In the genomic region with DNA sequence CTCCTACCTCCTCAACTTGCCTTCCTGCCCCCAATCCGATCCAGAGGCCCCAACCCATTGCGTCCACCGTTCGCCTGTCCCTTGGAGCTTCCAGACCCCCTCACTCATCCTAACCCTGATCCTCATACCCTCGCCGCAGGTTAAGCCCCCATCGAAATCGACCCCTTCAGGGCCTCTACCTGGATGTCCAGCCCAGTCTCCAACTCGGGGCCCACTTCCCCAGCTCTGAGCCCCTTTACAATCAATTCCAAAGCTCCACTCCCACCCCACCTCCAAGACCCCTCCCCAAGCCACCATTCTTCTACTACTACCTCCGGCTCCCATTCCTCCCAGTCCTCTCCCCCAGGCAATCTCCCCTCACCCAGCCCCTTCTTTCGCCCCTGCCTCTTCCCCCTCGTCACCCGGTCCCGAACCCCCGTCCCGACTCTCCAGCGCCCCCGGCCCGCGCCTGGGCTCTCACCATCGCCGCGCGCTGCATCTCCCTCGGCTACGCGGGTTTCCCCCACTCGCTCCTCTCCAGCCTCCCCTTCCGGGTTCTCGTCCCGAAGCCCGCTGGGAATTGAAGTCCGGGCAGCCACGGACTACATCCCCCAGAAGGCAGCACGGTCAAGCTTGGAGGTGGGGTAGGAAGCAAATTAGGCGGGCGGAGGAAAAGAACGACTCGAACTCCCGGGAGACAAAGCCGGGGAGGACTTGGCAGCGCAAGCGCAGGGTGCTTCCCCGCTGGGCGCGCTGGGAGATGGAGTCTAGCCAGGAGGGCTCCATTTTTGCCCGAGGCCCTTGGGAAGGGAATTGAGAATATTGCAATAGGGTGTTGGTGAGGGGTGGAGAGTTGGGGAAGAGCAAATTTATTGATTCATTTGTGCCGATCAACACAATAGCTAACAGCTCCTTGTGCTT, we compare ENCODE assay signal across 8 cellular contexts. TPM values are rescaled to one million over a fixed set of nuclear protein-coding genes. Genes with fewer than 3 reads are reported as not detected.
DNase-seq lines count a peak whose midpoint lies in the region; FAIRE-seq and TF ChIP-seq lines count a peak whose summit lies in the region.

A gene with protein sequence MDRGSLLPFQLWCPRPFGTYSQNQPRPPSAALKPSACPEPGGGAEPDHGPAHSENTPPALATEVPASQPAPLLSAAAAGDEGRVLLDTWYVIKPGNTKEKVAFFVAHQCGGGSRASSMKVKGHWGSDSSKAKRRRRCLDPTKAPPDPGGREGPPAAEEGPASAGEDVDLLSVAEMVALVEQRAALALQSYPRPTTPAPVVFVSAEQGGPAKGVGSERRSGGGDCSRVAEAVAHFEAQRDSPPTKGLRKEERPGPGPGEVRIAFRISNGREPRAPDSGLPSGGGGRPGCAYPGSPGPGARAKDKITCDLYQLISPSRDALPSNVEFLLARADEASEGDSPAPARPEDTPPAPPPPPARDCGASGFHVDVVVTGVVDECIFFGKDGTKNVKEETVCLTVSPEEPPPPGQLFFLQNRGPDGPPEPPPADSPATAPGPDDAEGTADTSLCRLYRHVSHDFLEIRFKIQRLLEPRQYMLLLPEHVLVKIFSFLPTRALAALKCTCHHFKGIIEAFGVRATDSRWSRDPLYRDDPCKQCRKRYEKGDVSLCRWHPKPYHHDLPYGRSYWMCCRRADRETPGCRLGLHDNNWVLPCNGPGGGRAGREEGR (minus strand): TSS at position 508 of the 900 bp plus-strand sequence. CDS start 17,401 bp downstream, outside the sequence.

- H3K4me2 ChIP-seq in neuronal stem cell (ENCODE audit: insufficient read depth, low read length, poor library complexity, severe bottlenecking) = peak within 1 kb of the TSS; percentile 74

- peak; percentile 90 for DNase-seq in GM04503 (ENCODE audit: low read depth)
- DNase-seq in NAMALWA (ENCODE audit: low spot score) = peak; percentile 99
- DNase-seq in SK-N-DZ (ENCODE audit: low spot score) = peak; percentile 99
- peak; percentile 99 for DNase-seq in activated naive CD4-positive, alpha-beta T cell treated with anti-CD3 and anti-CD28 coated beads for 36 hours
- DNase-seq in frontal cortex (ENCODE audit: low spot score in 2 of 2) = peak; percentile 93 to 96
- peak; percentile 94 for DNase-seq in neuronal stem cell (ENCODE audit: low spot score)
- DNase-seq in substantia nigra (lab: John Stamatoyannopoulos, UW) = peak; percentile 72 to 99 (median 96)

- CTCF ChIA-PET in HEK293 (lab: Yijun Ruan, JAX) = interaction anchor here (0.6 to 1.9 kb wide), 9 partner anchors 27 to 328 kb away, joined by 3 to 7 read pairs (median 4); a partner anchor contains a TSS
- CTCF ChIA-PET in activated naive CD4-positive, alpha-beta T cell treated with anti-CD3 and anti-CD28 coated beads for 36 hours (lab: Charles Lee) = interaction anchor here (0.8 to 2.1 kb wide), 6 partner anchors 13 to 470 kb away, joined by 4 to 13 read pairs (median 4); a partner anchor contains a TSS

- H3K27ac Mint-ChIP-seq in activated naive CD4-positive, alpha-beta T cell treated with anti-CD3 and anti-CD28 coated beads for 36 hours = peak within 1 kb of the TSS; percentile 83

- H3K23ac ChIP-seq in neuronal stem cell (ENCODE audit: low read depth, low read length, poor library complexity) = peak within 1 kb of the TSS; percentile 97

- FAIRE-seq in frontal cortex (lab: Jason Lieb, UNC) = peak; percentile 64

- peak within 1 kb of the TSS; percentile 44; the same call in 1 of the 2 replicates for H3K27ac ChIP-seq in HEK293 (ENCODE audit: extremely low read depth, low read depth, low read length)
- H3K27ac ChIP-seq in neuronal stem cell (replicated peaks; ENCODE audit: low read length) = peak within 1 kb of the TSS; percentile 9
- peak within 1 kb of the TSS; percentile 80 for H3K27ac ChIP-seq in substantia nigra (ENCODE audit: low read depth, low read length, poor library complexity, severe bottlenecking)

- intact Hi-C loops in activated naive CD4-positive, alpha-beta T cell treated with anti-CD3 and anti-CD28 coated beads for 36 hours (cut with micrococcal nuclease) = loop anchor here (1.0 to 5.0 kb wide), 9 partner anchors 13 to 224 kb away; a partner anchor contains a TSS

- no peak within 1 kb of the TSS for H4K91ac ChIP-seq in neuronal stem cell (ENCODE audit: low read depth, low read length, poor library complexity)

- H2BK120ac ChIP-seq in neuronal stem cell (ENCODE audit: low read depth, low read length) = peak within 1 kb of the TSS; percentile 83

- no peaks in the 10 kb centered on the region for H3K27me3 Mint-ChIP-seq in activated naive CD4-positive, alpha-beta T cell treated with anti-CD3 and anti-CD28 coated beads for 36 hours (ENCODE audit: low read depth)

- no peaks in the 10 kb centered on the region for H3K27me3 ChIP-seq in neuronal stem cell (ENCODE audit: control insufficient read depth in 3 of 3, insufficient read depth in 3 of 3, low read depth in 1 of 3, low read length in 3 of 3)

- H2BK12ac ChIP-seq in neuronal stem cell (ENCODE audit: low read length) = peak within 1 kb of the TSS; percentile 10

- H2AK5ac ChIP-seq in neuronal stem cell (ENCODE audit: low read depth, low read length) = peak within 1 kb of the TSS; percentile 98

- peak; percentile 94 for TF ChIP-seq CTCF in HEK293 (tag by site-specific recombination; IDR thresholded peaks at IDR 0.05)

- peaks cover 5% of the 10 kb centered on the region; the same call in 1 of the 2 replicates for H3K4me1 ChIP-seq in HEK293 (ENCODE audit: control insufficient read depth, insufficient read depth, low read length)
- peaks cover 0 to 7% of the 10 kb centered on the region in 2 donors for H3K4me1 ChIP-seq in neuronal stem cell (ENCODE audit: control insufficient read depth in 2 of 2, insufficient read depth in 1 of 2, low read depth in 1 of 2, low read length in 2 of 2)

- peak within 1 kb of the TSS; percentile 95 for H3K4me3 Mint-ChIP-seq in activated naive CD4-positive, alpha-beta T cell treated with anti-CD3 and anti-CD28 coated beads for 36 hours

- no peaks in the 10 kb centered on the region for H3K9me3 ChIP-seq in HEK293 (ENCODE audit: control insufficient read depth, insufficient read depth, low read depth, low read length)
- no peaks in the 10 kb centered on the region for H3K9me3 ChIP-seq in neuronal stem cell (replicated peaks in 1 of 2; ENCODE audit: control insufficient read depth in 2 of 2, insufficient read depth in 1 of 2, low read depth in 1 of 2, low read length in 2 of 2)

- no peak within 1 kb of the TSS for H3K4ac ChIP-seq in neuronal stem cell (ENCODE audit: low read length)

- H3K79me1 ChIP-seq in neuronal stem cell (ENCODE audit: low read depth, low read length) = no peaks in the 10 kb centered on the region

- peak within 1 kb of the TSS; percentile 66 for H3K4me3 ChIP-seq in HEK293 (ENCODE audit: low read depth, low read length)
- peak within 1 kb of the TSS; percentile 74 to 93 for H3K4me3 ChIP-seq in neuronal stem cell (ENCODE audit: low read length in 2 of 2)

- no peak within 1 kb of the TSS for H4K8ac ChIP-seq in neuronal stem cell (ENCODE audit: low read depth, low read length)

- WGBS in neuronal stem cell (ENCODE audit: extremely low coverage in 2 of 2, insufficient read length in 2 of 2, insufficient replicate concordance in 1 of 2), 2 donors = no CpG with 5 or more reads among the region's 48 CpGs

- H3K9me3 Mint-ChIP-seq in activated naive CD4-positive, alpha-beta T cell treated with anti-CD3 and anti-CD28 coated beads for 36 hours = no peaks in the 10 kb centered on the region

- POLR2A ChIA-PET in HEK293 (lab: Yijun Ruan, JAX) = interaction anchor here (0.5 to 3.2 kb wide), 23 partner anchors 8 to 1426 kb away, joined by 3 to 64 read pairs (median 3); a partner anchor contains a TSS

- peak within 1 kb of the TSS; percentile 85 for H2AFZ ChIP-seq in neuronal stem cell (ENCODE audit: low read length)

- H3K14ac ChIP-seq in neuronal stem cell (ENCODE audit: low read length) = peak within 1 kb of the TSS; percentile 75

- peaks cover 29% of the 10 kb centered on the region for H3K4me1 Mint-ChIP-seq in activated naive CD4-positive, alpha-beta T cell treated with anti-CD3 and anti-CD28 coated beads for 36 hours (ENCODE audit: low read depth)

- H2BK15ac ChIP-seq in neuronal stem cell (ENCODE audit: low read length) = peak within 1 kb of the TSS; percentile 26

- peak within 1 kb of the TSS; percentile 50 for H3K18ac ChIP-seq in neuronal stem cell (ENCODE audit: low read length)

- H3K36me3 ChIP-seq in HEK293 (ENCODE audit: control insufficient read depth in 2 of 2, insufficient read depth in 1 of 2, low read length in 2 of 2) (peaks cover 0 to 3% of the 10 kb centered on the region in 2 experiments; a peak in 1 of 3 replicates), neuronal stem cell (replicated peaks in 1 of 2; ENCODE audit: control insufficient read depth in 2 of 2, insufficient read depth in 2 of 2, low read length in 2 of 2) (peaks cover 0 to 5% of the 10 kb centered on the region in 2 donors)

- H3K36me3 Mint-ChIP-seq in activated naive CD4-positive, alpha-beta T cell treated with anti-CD3 and anti-CD28 coated beads for 36 hours (ENCODE audit: low read depth) = no peaks in the 10 kb centered on the region

- H3K9ac ChIP-seq in neuronal stem cell (ENCODE audit: low read depth, low read length, poor library complexity) = peak within 1 kb of the TSS; percentile 89

- H2BK5ac ChIP-seq in neuronal stem cell (ENCODE audit: low read length) = peak within 1 kb of the TSS; percentile 71

TF ChIP-seq in HEK293, 187 proteins besides CTCF, POLR2A, EP300 and RAD21 (continues in another document):
- no peak for TF ChIP-seq OSR2 (tag by site-specific recombination; IDR thresholded peaks at IDR 0.05)
- no peak for TF ChIP-seq ZNF184 (tag by site-specific recombination; IDR thresholded peaks at IDR 0.05)
- peak; percentile 95 for TF ChIP-seq SP3 (tag by site-specific recombination; IDR thresholded peaks at IDR 0.05)
- no peak for TF ChIP-seq ZNF146 (tag by site-specific recombination; IDR thresholded peaks at IDR 0.05)
- no peak for TF ChIP-seq ZNF473 (tag by site-specific recombination; IDR thresholded peaks at IDR 0.05)
- peak; percentile 62; the same call in 1 of the 2 replicates for TF ChIP-seq ZIC2 (tag by site-specific recombination; IDR thresholded peaks at IDR 0.05)
- TF ChIP-seq, protein P1, sequence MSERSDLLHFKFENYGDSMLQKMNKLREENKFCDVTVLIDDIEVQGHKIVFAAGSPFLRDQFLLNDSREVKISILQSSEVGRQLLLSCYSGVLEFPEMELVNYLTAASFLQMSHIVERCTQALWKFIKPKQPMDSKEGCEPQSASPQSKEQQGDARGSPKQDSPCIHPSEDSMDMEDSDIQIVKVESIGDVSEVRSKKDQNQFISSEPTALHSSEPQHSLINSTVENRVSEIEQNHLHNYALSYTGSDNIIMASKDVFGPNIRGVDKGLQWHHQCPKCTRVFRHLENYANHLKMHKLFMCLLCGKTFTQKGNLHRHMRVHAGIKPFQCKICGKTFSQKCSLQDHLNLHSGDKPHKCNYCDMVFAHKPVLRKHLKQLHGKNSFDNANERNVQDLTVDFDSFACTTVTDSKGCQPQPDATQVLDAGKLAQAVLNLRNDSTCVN (tag by site-specific recombination; optimal IDR thresholded peaks at IDR 0.05) = peak; percentile 78

RNA-seq across cellular contexts. Expression of the gene that starts here (rescaled TPM):
- 19.3 and 21.5 TPM in 2 replicates for polyA plus RNA-seq in SK-N-DZ (2014; cell fraction: cytosol; rRNA removed)
- polyA plus RNA-seq in SK-N-DZ (2014; cell fraction: nucleus; rRNA removed) = 14.3 and 17.0 TPM in 2 replicates
- 10 to 100 TPM; 21.8 to 23.2 TPM for total RNA-seq in activated naive CD4-positive, alpha-beta T cell treated with anti-CD3 and anti-CD28 coated beads for 36 hours
- total RNA-seq in frontal cortex = 13.9 TPM
- polyA plus RNA-seq in neuronal stem cell (2013, experiment 1 of 2) = 16.9 TPM
- polyA plus RNA-seq in neuronal stem cell (2013, experiment 2 of 2) = 17.4 TPM

Comparison
In these comparisons a context has a peak if more than half of its experiments do, and no peak if none do; other contexts are left out.
1. Peak in every context shown above with its lines: DNase-seq, H3K4me3 ChIP-seq and H3K27ac ChIP-seq.
2. H3K27ac ChIP-seq: peak in every context shown above with its lines; median percentile 80 in substantia nigra; 44 in HEK293; 9 in neuronal stem cell.